In genomic region chr10:80256798-80257197, GRCh38 we compare ENCODE assay signal across 11 cellular contexts. TPM values are rescaled to one million over a fixed set of nuclear protein-coding genes. Genes with fewer than 3 reads are reported as not detected.
DNase-seq lines count a peak whose midpoint lies in the region; ATAC-seq and TF ChIP-seq lines count a peak whose summit lies in the region.
"Not testable (repeated sequence)": the region's sequence is repeated elsewhere in the genome, so short reads cannot be mapped to it uniquely, and the experiment has no call there.
"Had no signal": no experiment of that assay in that cellular context is flagged by ENCODE, and none has a peak within 500 bp of the region (broad histone marks: within the 10 kb centered on the region; RNA-seq: fewer than 3 reads in every experiment).

No MANE protein-coding gene starts in this region.

- H4K20me1 ChIP-seq in KMS-11 (ENCODE audit: insufficient read depth): not testable (repeated sequence)

- H3K4me3 Mint-ChIP-seq in stimulated activated effector memory CD8-positive, alpha-beta T cell treated with anti-CD3 and anti-CD28 coated beads, Interleukin-12 subunit alpha, Interleukin-12 subunit beta, amount 100 ng/mL, for 72 hours: not testable (repeated sequence)

- peaks cover 18% of the 10 kb centered on the region for H3K4me1 Mint-ChIP-seq in stimulated activated effector memory CD8-positive, alpha-beta T cell treated with anti-CD3 and anti-CD28 coated beads, Interleukin-12 subunit alpha, Interleukin-12 subunit beta, amount 100 ng/mL, for 72 hours

- H3K4me2 ChIP-seq in KMS-11: not testable (repeated sequence)

- not testable (repeated sequence) for H2AFZ ChIP-seq in KMS-11 (ENCODE audit: low read depth)

- H3K9ac ChIP-seq in KMS-11: not testable (repeated sequence)

- H3K27ac ChIP-seq in KMS-11: not testable (repeated sequence)

- not testable (repeated sequence) for H3K9me3 Mint-ChIP-seq in stimulated activated effector memory CD8-positive, alpha-beta T cell treated with anti-CD3 and anti-CD28 coated beads, Interleukin-12 subunit alpha, Interleukin-12 subunit beta, amount 100 ng/mL, for 72 hours

- not testable (repeated sequence) for H3K36me3 ChIP-seq in KMS-11 (ENCODE audit: insufficient read depth)

- H3K27ac Mint-ChIP-seq in stimulated activated effector memory CD8-positive, alpha-beta T cell treated with anti-CD3 and anti-CD28 coated beads, Interleukin-12 subunit alpha, Interleukin-12 subunit beta, amount 100 ng/mL, for 72 hours: not testable (repeated sequence)

- H3K4me1 ChIP-seq in KMS-11 (ENCODE audit: low read depth, poor library complexity, severe bottlenecking): peaks cover 19% of the 10 kb centered on the region

- not testable (repeated sequence) for H3K27me3 ChIP-seq in KMS-11 (ENCODE audit: insufficient read depth, low read depth)

- H3K4me3 ChIP-seq in KMS-11 (IDR thresholded peaks at IDR 0.05; ENCODE audit: insufficient read depth, low read depth, low read length): not testable (repeated sequence)

- peak; percentile 23 for TF ChIP-seq CTCF in GM20000 (IDR thresholded peaks at IDR 0.05; ENCODE audit: extremely low read depth, missing control alignments)
- peak; percentile 20; the same call in 1 of the 2 replicates for TF ChIP-seq CTCF in KMS-11 (conservative IDR thresholded peaks at IDR 0.05; ENCODE audit: low read depth, low read length)

- peak; percentile 34 for ATAC-seq in esophagus mucosa
- peak; percentile 87 for ATAC-seq in left lobe of liver
- ATAC-seq in stimulated activated effector memory CD8-positive, alpha-beta T cell treated with anti-CD3 and anti-CD28 coated beads, Interleukin-12 subunit alpha, Interleukin-12 subunit beta, amount 100 ng/mL, for 72 hours: peak; percentile 38

- peak; percentile 77 for DNase-seq in DMS53 (lab: John Stamatoyannopoulos, UW)
- DNase-seq in GM20000 (ENCODE audit: low spot score); stimulated activated effector memory CD8-positive, alpha-beta T cell treated with anti-CD3 and anti-CD28 coated beads, Interleukin-12 subunit alpha, Interleukin-12 subunit beta, amount 100 ng/mL, for 72 hours (ENCODE audit: low spot score in 2 of 2): not testable (repeated sequence)
- DNase-seq in NCI-H82 (lab: John Stamatoyannopoulos, UW): peak; percentile 62
- peak; percentile 53 for DNase-seq in activated CD8-positive, alpha-beta memory T cell treated with anti-CD3 and anti-CD28 coated beads for 24 hours
- peak; percentile 60 for DNase-seq in left lobe of liver (ENCODE audit: low spot score)

- not testable (repeated sequence) for H3K79me2 ChIP-seq in KMS-11 (ENCODE audit: insufficient read depth, low read depth)

- H3K36me3 Mint-ChIP-seq in stimulated activated effector memory CD8-positive, alpha-beta T cell treated with anti-CD3 and anti-CD28 coated beads, Interleukin-12 subunit alpha, Interleukin-12 subunit beta, amount 100 ng/mL, for 72 hours: not testable (repeated sequence)

RNA-seq across cellular contexts. Expression of gene MAT1A, which starts 32.7 kb away (rescaled TPM):
- total RNA-seq in esophagus mucosa (0.48 TPM), left lobe of liver (928 TPM)
- total RNA-seq: activated naive CD8-positive, alpha-beta T cell treated with anti-CD3 and anti-CD28 coated beads for 36 hours; fibroblast of lung; sciatic nerve had no signal

RNA-seq across cellular contexts. Expression of gene ANXA11, which starts 51.5 kb away (rescaled TPM):
- 261 TPM for total RNA-seq in esophagus mucosa
- 42.7 TPM for total RNA-seq in left lobe of liver

Comparison
In these comparisons a context has a peak if more than half of its experiments do, and no peak if none do; other contexts are left out.
1. ATAC-seq: peak in every context shown above with its lines; median percentile 87 in left lobe of liver; 38 in stimulated activated effector memory CD8-positive, alpha-beta T cell treated with anti-CD3 and anti-CD28 coated beads, Interleukin-12 subunit alpha, Interleukin-12 subunit beta, amount 100 ng/mL, for 72 hours; 34 in esophagus mucosa.
2. RNA of gene MAT1A, which starts 32.7 kb away (total RNA-seq): 928 TPM in left lobe of liver (single experiment); 0.48 TPM in esophagus mucosa (single experiment); every median in the first group is over 100 times any median in the second.